1 cellular context compared by ENCODE assay signal in genomic region chr5:131368866-131369265, GRCh38.
TF ChIP-seq lines count a peak whose summit lies in the region.

No MANE protein-coding gene starts in this region.

TF ChIP-seq in HEK293T, 16 proteins besides CTCF, POLR2A, EP300 and RAD21 (continued from another document):
- TF ChIP-seq FOXA1 (IDR thresholded peaks at IDR 0.05) (no peak), SP1 (IDR thresholded peaks at IDR 0.05) (no peak), FOXM1 (IDR thresholded peaks at IDR 0.05; ENCODE audit: borderline replicate concordance) (no peak), HDGF (IDR thresholded peaks at IDR 0.05; ENCODE audit: borderline replicate concordance) (no peak), PKNOX1 (IDR thresholded peaks at IDR 0.05) (no peak), L3MBTL2 (conservative IDR thresholded peaks at IDR 0.05) (no peak), LEF1 (IDR thresholded peaks at IDR 0.05; ENCODE audit: borderline replicate concordance) (no peak), ZNF384 (IDR thresholded peaks at IDR 0.05) (no peak), NFRKB (IDR thresholded peaks at IDR 0.05) (no peak), SUZ12 (IDR thresholded peaks at IDR 0.05) (no peak), BHLHE40 (IDR thresholded peaks at IDR 0.05; ENCODE audit: borderline replicate concordance) (no peak)
